In the genomic region with DNA sequence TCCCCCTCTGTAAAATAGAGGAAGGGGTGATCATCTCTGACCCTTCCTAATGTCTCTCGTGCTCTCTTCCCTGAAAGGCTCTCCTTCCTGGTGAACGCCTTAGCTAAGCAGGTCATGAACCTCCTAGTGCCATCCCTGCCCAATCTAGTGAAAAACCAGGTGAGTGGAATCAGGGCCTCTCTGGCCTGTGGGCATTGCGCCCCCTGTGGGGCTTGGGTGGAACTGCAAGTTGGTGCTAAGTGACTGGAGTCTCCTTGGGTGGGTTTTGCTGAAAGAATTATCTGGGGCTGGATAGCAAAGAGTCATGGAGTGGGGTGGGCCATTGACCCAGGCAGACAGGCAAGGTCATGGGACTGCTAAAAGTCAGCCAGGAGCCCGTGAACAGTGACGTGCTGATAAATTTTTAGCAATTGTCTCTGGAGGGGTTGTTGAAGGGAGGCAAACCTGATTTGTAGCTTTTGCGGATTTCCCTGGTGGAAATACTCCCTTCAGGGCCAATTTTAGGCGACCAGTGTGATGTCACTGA, we compare ENCODE assay signal across 1 cellular context.
TF ChIP-seq lines count a peak whose summit lies in the region.

No MANE protein-coding gene starts in this region.

TF ChIP-seq in GM23338, 12 proteins besides CTCF, POLR2A, EP300 and RAD21 (continued from another document):
- TF ChIP-seq, protein P1, sequence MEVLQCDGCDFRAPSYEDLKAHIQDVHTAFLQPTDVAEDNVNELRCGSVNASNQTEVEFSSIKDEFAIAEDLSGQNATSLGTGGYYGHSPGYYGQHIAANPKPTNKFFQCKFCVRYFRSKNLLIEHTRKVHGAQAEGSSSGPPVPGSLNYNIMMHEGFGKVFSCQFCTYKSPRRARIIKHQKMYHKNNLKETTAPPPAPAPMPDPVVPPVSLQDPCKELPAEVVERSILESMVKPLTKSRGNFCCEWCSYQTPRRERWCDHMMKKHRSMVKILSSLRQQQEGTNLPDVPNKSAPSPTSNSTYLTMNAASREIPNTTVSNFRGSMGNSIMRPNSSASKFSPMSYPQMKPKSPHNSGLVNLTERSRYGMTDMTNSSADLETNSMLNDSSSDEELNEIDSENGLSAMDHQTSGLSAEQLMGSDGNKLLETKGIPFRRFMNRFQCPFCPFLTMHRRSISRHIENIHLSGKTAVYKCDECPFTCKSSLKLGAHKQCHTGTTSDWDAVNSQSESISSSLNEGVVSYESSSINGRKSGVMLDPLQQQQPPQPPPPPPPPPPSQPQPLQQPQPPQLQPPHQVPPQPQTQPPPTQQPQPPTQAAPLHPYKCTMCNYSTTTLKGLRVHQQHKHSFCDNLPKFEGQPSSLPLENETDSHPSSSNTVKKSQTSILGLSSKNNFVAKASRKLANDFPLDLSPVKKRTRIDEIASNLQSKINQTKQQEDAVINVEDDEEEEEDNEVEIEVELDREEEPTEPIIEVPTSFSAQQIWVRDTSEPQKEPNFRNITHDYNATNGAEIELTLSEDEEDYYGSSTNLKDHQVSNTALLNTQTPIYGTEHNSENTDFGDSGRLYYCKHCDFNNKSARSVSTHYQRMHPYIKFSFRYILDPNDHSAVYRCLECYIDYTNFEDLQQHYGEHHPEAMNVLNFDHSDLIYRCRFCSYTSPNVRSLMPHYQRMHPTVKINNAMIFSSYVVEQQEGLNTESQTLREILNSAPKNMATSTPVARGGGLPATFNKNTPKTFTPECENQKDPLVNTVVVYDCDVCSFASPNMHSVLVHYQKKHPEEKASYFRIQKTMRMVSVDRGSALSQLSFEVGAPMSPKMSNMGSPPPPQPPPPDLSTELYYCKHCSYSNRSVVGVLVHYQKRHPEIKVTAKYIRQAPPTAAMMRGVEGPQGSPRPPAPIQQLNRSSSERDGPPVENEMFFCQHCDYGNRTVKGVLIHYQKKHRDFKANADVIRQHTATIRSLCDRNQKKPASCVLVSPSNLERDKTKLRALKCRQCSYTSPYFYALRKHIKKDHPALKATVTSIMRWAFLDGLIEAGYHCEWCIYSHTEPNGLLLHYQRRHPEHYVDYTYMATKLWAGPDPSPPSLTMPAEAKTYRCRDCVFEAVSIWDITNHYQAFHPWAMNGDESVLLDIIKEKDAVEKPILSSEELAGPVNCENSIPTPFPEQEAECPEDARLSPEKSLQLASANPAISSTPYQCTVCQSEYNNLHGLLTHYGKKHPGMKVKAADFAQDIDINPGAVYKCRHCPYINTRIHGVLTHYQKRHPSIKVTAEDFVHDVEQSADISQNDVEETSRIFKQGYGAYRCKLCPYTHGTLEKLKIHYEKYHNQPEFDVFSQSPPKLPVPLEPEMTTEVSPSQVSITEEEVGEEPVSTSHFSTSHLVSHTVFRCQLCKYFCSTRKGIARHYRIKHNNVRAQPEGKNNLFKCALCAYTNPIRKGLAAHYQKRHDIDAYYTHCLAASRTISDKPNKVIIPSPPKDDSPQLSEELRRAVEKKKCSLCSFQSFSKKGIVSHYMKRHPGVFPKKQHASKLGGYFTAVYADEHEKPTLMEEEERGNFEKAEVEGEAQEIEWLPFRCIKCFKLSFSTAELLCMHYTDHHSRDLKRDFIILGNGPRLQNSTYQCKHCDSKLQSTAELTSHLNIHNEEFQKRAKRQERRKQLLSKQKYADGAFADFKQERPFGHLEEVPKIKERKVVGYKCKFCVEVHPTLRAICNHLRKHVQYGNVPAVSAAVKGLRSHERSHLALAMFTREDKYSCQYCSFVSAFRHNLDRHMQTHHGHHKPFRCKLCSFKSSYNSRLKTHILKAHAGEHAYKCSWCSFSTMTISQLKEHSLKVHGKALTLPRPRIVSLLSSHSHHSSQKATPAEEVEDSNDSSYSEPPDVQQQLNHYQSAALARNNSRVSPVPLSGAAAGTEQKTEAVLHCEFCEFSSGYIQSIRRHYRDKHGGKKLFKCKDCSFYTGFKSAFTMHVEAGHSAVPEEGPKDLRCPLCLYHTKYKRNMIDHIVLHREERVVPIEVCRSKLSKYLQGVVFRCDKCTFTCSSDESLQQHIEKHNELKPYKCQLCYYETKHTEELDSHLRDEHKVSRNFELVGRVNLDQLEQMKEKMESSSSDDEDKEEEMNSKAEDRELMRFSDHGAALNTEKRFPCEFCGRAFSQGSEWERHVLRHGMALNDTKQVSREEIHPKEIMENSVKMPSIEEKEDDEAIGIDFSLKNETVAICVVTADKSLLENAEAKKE (CRISPR knock-in tag; IDR thresholded peaks at IDR 0.05): no peak
- TF ChIP-seq, protein P2, sequence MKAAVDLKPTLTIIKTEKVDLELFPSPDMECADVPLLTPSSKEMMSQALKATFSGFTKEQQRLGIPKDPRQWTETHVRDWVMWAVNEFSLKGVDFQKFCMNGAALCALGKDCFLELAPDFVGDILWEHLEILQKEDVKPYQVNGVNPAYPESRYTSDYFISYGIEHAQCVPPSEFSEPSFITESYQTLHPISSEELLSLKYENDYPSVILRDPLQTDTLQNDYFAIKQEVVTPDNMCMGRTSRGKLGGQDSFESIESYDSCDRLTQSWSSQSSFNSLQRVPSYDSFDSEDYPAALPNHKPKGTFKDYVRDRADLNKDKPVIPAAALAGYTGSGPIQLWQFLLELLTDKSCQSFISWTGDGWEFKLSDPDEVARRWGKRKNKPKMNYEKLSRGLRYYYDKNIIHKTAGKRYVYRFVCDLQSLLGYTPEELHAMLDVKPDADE (IDR thresholded peaks at IDR 0.05): no peak
- TF ChIP-seq ZNF114 (CRISPR knock-in tag; IDR thresholded peaks at IDR 0.05): no peak
TF ChIP-seq in GM23338: peak in this region for 0.
